Comparison of ENCODE assay signal across 8 cellular contexts in genomic region chr17:81927145-81927652, GRCh38. TPM values are rescaled to one million over a fixed set of nuclear protein-coding genes. Genes with fewer than 3 reads are reported as not detected.
DNase-seq lines count a peak whose midpoint lies in the region; ATAC-seq and TF ChIP-seq lines count a peak whose summit lies in the region.

No MANE protein-coding gene starts in this region.

- H3K27me3 ChIP-seq in BE2C = no peaks in the 10 kb centered on the region
- no peaks in the 10 kb centered on the region for H3K27me3 ChIP-seq in Loucy (ENCODE audit: insufficient read depth, low read length, poor library complexity, severe bottlenecking)

- H3K4me2 ChIP-seq in Loucy (ENCODE audit: low read depth, low read length, poor library complexity, severe bottlenecking) = peak overlapping the region; percentile 90

- peaks cover 10% of the 10 kb centered on the region for H3K36me3 ChIP-seq in BE2C
- no peaks in the 10 kb centered on the region for H3K36me3 ChIP-seq in Loucy (ENCODE audit: insufficient read depth, low read length)

- DNase-seq in BE2C = no peak
- DNase-seq in natural killer cell treated with Interleukin-12 subunit alpha and Interleukin-12 subunit beta and Interleukin-15 and Interleukin-18, amount 100 ng/mL, for 72 hours (ENCODE audit: low spot score) = no peak
- DNase-seq in putamen (ENCODE audit: low spot score) = no peak
- DNase-seq in cerebellum (ENCODE audit: low spot score) = no peak
- DNase-seq in occipital lobe (lab: John Stamatoyannopoulos, UW) = no peak

- peaks cover 59% of the 10 kb centered on the region for H3K4me1 Mint-ChIP-seq in dendritic cell treated with granulocyte-macrophage colony-stimulating factor and Interleukin-4, amounts not matched to agents 40 ng/mL and 50 ng/mL, for 4 days (ENCODE audit: low read depth)
- peaks cover 14% of the 10 kb centered on the region in 2 donors for H3K4me1 Mint-ChIP-seq in natural killer cell treated with Interleukin-12 subunit alpha and Interleukin-12 subunit beta and Interleukin-15 and Interleukin-18, amount 100 ng/mL, for 72 hours (ENCODE audit: low read depth in 2 of 2)

- peaks cover 40% of the 10 kb centered on the region for H3K27me3 Mint-ChIP-seq in dendritic cell treated with granulocyte-macrophage colony-stimulating factor and Interleukin-4, amounts not matched to agents 40 ng/mL and 50 ng/mL, for 4 days
- peaks cover 0 to 7% of the 10 kb centered on the region in 2 donors for H3K27me3 Mint-ChIP-seq in natural killer cell treated with Interleukin-12 subunit alpha and Interleukin-12 subunit beta and Interleukin-15 and Interleukin-18, amount 100 ng/mL, for 72 hours

- peak overlapping the region; percentile 51; the same call in 1 of the 2 replicates for H2AFZ ChIP-seq in Loucy (ENCODE audit: low read length)

- peaks cover 14% of the 10 kb centered on the region for H4K20me1 ChIP-seq in Loucy (ENCODE audit: insufficient read depth, low read length, poor library complexity, severe bottlenecking)

- peaks cover 42% of the 10 kb centered on the region for H3K79me2 ChIP-seq in Loucy (ENCODE audit: insufficient read depth, low read length)

- H3F3A ChIP-seq in Loucy (ENCODE audit: low read depth) = no peaks in the 10 kb centered on the region

- peak; percentile 19 for ATAC-seq in GM19438 (IDR thresholded peaks at IDR 0.05; ENCODE audit: low read depth, unreplicated experiment)
- peak; percentile 1 to 2 for ATAC-seq in natural killer cell treated with Interleukin-12 subunit alpha and Interleukin-12 subunit beta and Interleukin-15 and Interleukin-18, amount 100 ng/mL, for 72 hours

- H3K4me3 Mint-ChIP-seq in dendritic cell treated with granulocyte-macrophage colony-stimulating factor and Interleukin-4, amounts not matched to agents 40 ng/mL and 50 ng/mL, for 4 days = peak overlapping the region; percentile 93
- peak overlapping the region; percentile 65 for H3K4me3 Mint-ChIP-seq in natural killer cell treated with Interleukin-12 subunit alpha and Interleukin-12 subunit beta and Interleukin-15 and Interleukin-18, amount 100 ng/mL, for 72 hours

- H3K4me1 ChIP-seq in BE2C = peaks cover 6% of the 10 kb centered on the region
- peaks cover 22% of the 10 kb centered on the region for H3K4me1 ChIP-seq in Loucy (ENCODE audit: insufficient read depth, low read length, poor library complexity, severe bottlenecking)

- H3K9ac ChIP-seq in Loucy (ENCODE audit: low read depth, low read length, poor library complexity, severe bottlenecking) = peak overlapping the region; percentile 82

- peaks cover 26% of the 10 kb centered on the region for H3K36me3 Mint-ChIP-seq in dendritic cell treated with granulocyte-macrophage colony-stimulating factor and Interleukin-4, amounts not matched to agents 40 ng/mL and 50 ng/mL, for 4 days (ENCODE audit: low read depth)
- H3K36me3 Mint-ChIP-seq in natural killer cell treated with Interleukin-12 subunit alpha and Interleukin-12 subunit beta and Interleukin-15 and Interleukin-18, amount 100 ng/mL, for 72 hours = no peaks in the 10 kb centered on the region

- no peaks in the 10 kb centered on the region for H3K9me3 ChIP-seq in BE2C
- H3K9me3 ChIP-seq in Loucy (ENCODE audit: insufficient read depth, low read depth, low read length) = no peaks in the 10 kb centered on the region

- peak overlapping the region; percentile 80 for H3K4me3 ChIP-seq in BE2C (ENCODE audit: low read depth, low read length)
- peak overlapping the region; percentile 93 for H3K4me3 ChIP-seq in Loucy (ENCODE audit: low read length, poor library complexity, severe bottlenecking)

- TF ChIP-seq CTCF in BE2C (IDR thresholded peaks at IDR 0.05; ENCODE audit: low read depth, low read length) = no peak
- TF ChIP-seq CTCF in Loucy (conservative IDR thresholded peaks at IDR 0.05; ENCODE audit: low read length) = no peak

- H3K9me3 Mint-ChIP-seq in dendritic cell treated with granulocyte-macrophage colony-stimulating factor and Interleukin-4, amounts not matched to agents 40 ng/mL and 50 ng/mL, for 4 days = no peaks in the 10 kb centered on the region
- H3K9me3 Mint-ChIP-seq in natural killer cell treated with Interleukin-12 subunit alpha and Interleukin-12 subunit beta and Interleukin-15 and Interleukin-18, amount 100 ng/mL, for 72 hours = no peaks in the 10 kb centered on the region

- H3K9me2 ChIP-seq in Loucy (replicated peaks; ENCODE audit: low read depth, low read length) = no peaks in the 10 kb centered on the region

- H3K27ac Mint-ChIP-seq in dendritic cell treated with granulocyte-macrophage colony-stimulating factor and Interleukin-4, amounts not matched to agents 40 ng/mL and 50 ng/mL, for 4 days = peak overlapping the region; percentile 90
- H3K27ac Mint-ChIP-seq in natural killer cell treated with Interleukin-12 subunit alpha and Interleukin-12 subunit beta and Interleukin-15 and Interleukin-18, amount 100 ng/mL, for 72 hours = no peak overlapping the region

- intact Hi-C loops in dendritic cell treated with granulocyte-macrophage colony-stimulating factor and Interleukin-4, amounts not matched to agents 40 ng/mL and 50 ng/mL, for 4 days (cut with micrococcal nuclease) = loop anchor here (5.0 to 10.0 kb wide), 2 partner anchors 35 to 62 kb away; partner anchors contain the start of genes ALYREF, ANAPC11 and P4HB

RNA-seq across cellular contexts. Expression of gene MAFG, which starts 0.3 kb away (rescaled TPM):
- polyA plus RNA-seq in BE2C (2012; ENCODE audit: insufficient read depth, insufficient read length, low read depth) = 43.3 TPM
- 10 to 100 TPM; 26.7 to 49.4 TPM for total RNA-seq in natural killer cell treated with Interleukin-12 subunit alpha and Interleukin-12 subunit beta and Interleukin-15 and Interleukin-18, amount 100 ng/mL, for 72 hours
- total RNA-seq in cerebellum (9.0 TPM), occipital lobe (16.5 TPM)

RNA-seq across cellular contexts. Expression of gene SIRT7, which starts 9.2 kb away (rescaled TPM):
- 61.1 TPM for polyA plus RNA-seq in BE2C (2012; ENCODE audit: insufficient read depth, insufficient read length, low read depth)
- total RNA-seq in natural killer cell treated with Interleukin-12 subunit alpha and Interleukin-12 subunit beta and Interleukin-15 and Interleukin-18, amount 100 ng/mL, for 72 hours = 10 to 100 TPM; 69.4 to 77.6 TPM
- total RNA-seq in cerebellum = 9.9 TPM
- total RNA-seq in occipital lobe = 8.0 TPM

RNA-seq across cellular contexts. Expression of gene PYCR1, which starts 9.9 kb away (rescaled TPM):
- polyA plus RNA-seq in BE2C (2012; ENCODE audit: insufficient read depth, insufficient read length, low read depth) = 287 TPM
- 10 to 100 TPM; 18.3 to 56.1 TPM for total RNA-seq in natural killer cell treated with Interleukin-12 subunit alpha and Interleukin-12 subunit beta and Interleukin-15 and Interleukin-18, amount 100 ng/mL, for 72 hours
- 21.8 TPM for total RNA-seq in cerebellum
- 17.6 TPM for total RNA-seq in occipital lobe

RNA-seq across cellular contexts. Expression of gene PCYT2, which starts 16.0 kb away (rescaled TPM):
- polyA plus RNA-seq in BE2C (2012; ENCODE audit: insufficient read depth, insufficient read length, low read depth) = 23.0 TPM
- total RNA-seq in natural killer cell treated with Interleukin-12 subunit alpha and Interleukin-12 subunit beta and Interleukin-15 and Interleukin-18, amount 100 ng/mL, for 72 hours = 10 to 100 TPM; 30.4 to 36.5 TPM
- total RNA-seq in cerebellum (14.1 TPM), occipital lobe (24.5 TPM)

RNA-seq across cellular contexts. Expression of gene MYADML2, which starts 19.8 kb away (rescaled TPM):
- 1.8 TPM for polyA plus RNA-seq in BE2C (2012; ENCODE audit: insufficient read depth, insufficient read length, low read depth)
- not detected for total RNA-seq in natural killer cell treated with Interleukin-12 subunit alpha and Interleukin-12 subunit beta and Interleukin-15 and Interleukin-18, amount 100 ng/mL, for 72 hours
- 0.36 TPM for total RNA-seq in cerebellum
- 0.16 TPM for total RNA-seq in occipital lobe
